In the genomic region with DNA sequence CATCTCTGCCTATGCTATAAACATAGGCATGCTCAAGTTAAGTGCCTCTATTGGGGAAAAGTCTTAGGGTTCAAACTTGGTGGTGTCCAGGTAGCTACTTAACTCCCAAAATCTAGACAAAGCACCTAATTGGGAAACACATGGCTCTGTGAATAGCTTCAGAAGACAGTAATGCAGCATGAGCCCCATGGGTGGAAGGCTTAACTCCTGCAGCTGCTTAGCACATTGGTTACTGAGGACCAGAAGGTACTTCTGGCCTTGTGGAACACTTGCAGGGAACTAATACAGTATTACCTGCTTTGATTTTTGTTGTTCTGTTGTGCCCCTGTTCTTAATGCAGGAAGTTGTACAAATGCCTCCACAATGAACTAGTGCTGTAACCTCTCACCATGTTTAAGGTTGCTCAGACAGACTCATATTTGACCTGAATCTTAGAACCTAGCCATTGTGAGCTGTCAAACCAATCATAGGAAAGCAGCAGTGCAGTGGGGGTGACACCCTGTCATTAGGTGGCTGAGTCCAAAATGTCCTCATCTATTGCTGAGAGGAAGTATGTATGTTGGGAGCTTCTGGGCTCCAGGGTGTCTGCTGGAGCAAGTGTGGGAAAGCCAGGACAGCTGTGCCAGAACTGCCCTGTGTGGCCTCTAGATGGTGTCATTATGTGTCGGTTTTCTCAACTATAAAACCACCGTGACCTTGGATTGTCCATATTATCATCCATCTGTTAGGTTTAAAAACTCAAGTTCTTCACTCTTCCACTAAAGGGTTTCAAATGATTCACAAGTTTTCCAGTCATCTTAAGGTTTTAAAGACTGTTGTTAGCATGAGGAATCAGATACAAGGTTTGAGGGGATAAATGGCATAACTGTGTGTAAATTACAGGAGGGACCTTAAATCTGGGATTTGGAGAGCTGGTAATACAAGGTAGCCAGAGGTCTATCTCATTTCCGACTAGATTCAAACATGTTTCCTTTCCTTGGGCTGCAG, we compare ENCODE assay signal across 17 cellular contexts.
DNase-seq lines count a peak whose midpoint lies in the region; ATAC-seq, FAIRE-seq and TF ChIP-seq lines count a peak whose summit lies in the region.
"Had no signal": no experiment of that assay in that cellular context is flagged by ENCODE, and none has a peak within 500 bp of the region (broad histone marks: within the 10 kb centered on the region; RNA-seq: fewer than 3 reads in every experiment).

No MANE protein-coding gene starts in this region.

- H3K36me3 Mint-ChIP-seq in HFFc6 (ENCODE audit: low read depth) (no peaks in the 10 kb centered on the region), T-cell (no peaks in the 10 kb centered on the region)

- ATAC-seq in K562 (peak; percentile 67), mucosa of descending colon (peak; percentile 59), T-cell (replicated peaks in 1 of 4) (no peak)

- H3K9me3 ChIP-seq in K562 (replicated peaks; ENCODE audit: control insufficient read depth, insufficient read depth, low read depth, low read length) (no peaks in the 10 kb centered on the region), mucosa of descending colon (no peaks in the 10 kb centered on the region)
- H3K9me3 ChIP-seq: esophagus squamous epithelium had no signal

- no peaks in the 10 kb centered on the region for H3K9me1 ChIP-seq in K562 (ENCODE audit: control insufficient read depth, insufficient read depth, low read length)

- TF ChIP-seq POLR2A in K562 (conservative IDR thresholded peaks at IDR 0.05) = no peak

- H3K4me2 ChIP-seq in K562 (ENCODE audit: insufficient read depth, low read length) = peak overlapping the region; percentile 95; the same call in 1 of the 2 replicates

- H2AFZ ChIP-seq in K562 (ENCODE audit: low read depth, low read length) = peak overlapping the region; percentile 41

- peak in 2 of 3 experiments; percentile 13 to 22 for DNase-seq in NCI-H1417 (lab: John Stamatoyannopoulos, UW)
- DNase-seq in NCI-H1417 treated with DMSO at 0.1 percent for 48 hours (lab: John Stamatoyannopoulos, UW) = no peak
- peak; percentile 20 for DNase-seq in HFFc6
- peak; percentile 60 to 81 (median 65) for DNase-seq in K562 (ENCODE audit: extremely low read depth in 1 of 4, low spot score in 3 of 4)
- DNase-seq in mucosa of descending colon = no peak
- DNase-seq in T-cell = no peak
- DNase-seq in AML-193 (lab: John Stamatoyannopoulos, UW) = no peak
- DNase-seq in 8988T = no peak
- DNase-seq: ACHN; esophagus squamous epithelium; GF-D8; H7; NCI-H1048; stimulated activated CD4-positive, alpha-beta T cell treated with anti-CD3 and anti-CD28 coated beads, Interleukin-12 subunit alpha, Interleukin-12 subunit beta, amount 100 ng/mL, for 4 hours had no signal

- TF ChIP-seq RAD21 in K562 (CRISPR knock-in tag; conservative IDR thresholded peaks at IDR 0.05 in 1 of 2, IDR thresholded peaks at IDR 0.05 in 1 of 2) = peak; percentile 64 to 68

- CTCF ChIA-PET in K562 (lab: Yijun Ruan, JAX; ENCODE audit: low intra/inter-chr PET ratio) = no interaction called here
- CTCF ChIA-PET in T-cell (lab: Charles Lee) = no interaction called here

- peaks cover 27 to 87% of the 10 kb centered on the region in 2 experiments for H3K4me1 ChIP-seq in K562 (replicated peaks in 1 of 2; ENCODE audit: control insufficient read depth in 2 of 2, insufficient read depth in 2 of 2, low read length in 2 of 2)
- no peaks in the 10 kb centered on the region for H3K4me1 ChIP-seq in mucosa of descending colon (ENCODE audit: low read depth)
- H3K4me1 ChIP-seq: esophagus squamous epithelium had no signal

- no peaks in the 10 kb centered on the region for H3K27me3 ChIP-seq in K562 (ENCODE audit: control insufficient read depth in 2 of 2, insufficient read depth in 2 of 2, low read length in 2 of 2)
- H3K27me3 ChIP-seq: esophagus squamous epithelium had no signal

- H3K36me3 ChIP-seq in K562 (ENCODE audit: control insufficient read depth, insufficient read depth, low read length) (peaks cover 13% of the 10 kb centered on the region), mucosa of descending colon (ENCODE audit: low read depth) (no peaks in the 10 kb centered on the region)
- H3K36me3 ChIP-seq: esophagus squamous epithelium had no signal

- WGBS in K562 (ENCODE audit: insufficient coverage, low coverage, missing lambda C conversion rate) = 0% methylated on average over 3 of the region's 3 CpGs

- H3K9me3 Mint-ChIP-seq in HFFc6 (no peaks in the 10 kb centered on the region), T-cell (no peaks in the 10 kb centered on the region)
- H3K9me3 Mint-ChIP-seq: neural crest cell had no signal

- peak; percentile 54 for TF ChIP-seq EP300 in K562 (IDR thresholded peaks at IDR 0.05; ENCODE audit: low read length)

- H3K79me2 ChIP-seq in K562 (ENCODE audit: control insufficient read depth, insufficient read depth, low read length) = peaks cover 36% of the 10 kb centered on the region

- H3K4me3 ChIP-seq in K562 = no peak overlapping the region
- no peak overlapping the region for H3K4me3 ChIP-seq in mucosa of descending colon
- H3K4me3 ChIP-seq: esophagus squamous epithelium had no signal

- no TSS peak for BruUV-seq in K562 (replicated peaks; lab: Mats Ljungman, UMichigan)

- no peaks in the 10 kb centered on the region; the same call in none of the 2 replicates for H3K27me3 Mint-ChIP-seq in HFFc6 (ENCODE audit: insufficient read depth)
- peaks cover 0 to 3% of the 10 kb centered on the region in 2 donors for H3K27me3 Mint-ChIP-seq in T-cell

- H3K4me3 Mint-ChIP-seq in HFFc6 = no peak overlapping the region
- no peak overlapping the region for H3K4me3 Mint-ChIP-seq in T-cell
- H3K4me3 Mint-ChIP-seq: neural crest cell; T-helper 2 cell treated with Interferon-gamma antibody and Interleukin-4, amounts not matched to agents 5 μg/mL and 100 μg/mL, for 36 hours had no signal

- in situ Hi-C loops in K562 (cut with MboI) = no loop called here

- POLR2A ChIA-PET in K562 (lab: Yijun Ruan, JAX) = interaction anchor here (0.5 to 3.1 kb wide), 12 partner anchors 11 to 272 kb away, joined by 3 to 20 read pairs (median 3); partner anchors contain the start of gene WDR1
- POLR2A ChIA-PET in T-cell (lab: Charles Lee) = no interaction called here

- H3K27ac Mint-ChIP-seq in HFFc6 (no peak overlapping the region; the same call in 1 of the 2 replicates), T-cell (no peak overlapping the region)
- H3K27ac Mint-ChIP-seq: T-helper 2 cell treated with Interferon-gamma antibody and Interleukin-4, amounts not matched to agents 5 μg/mL and 100 μg/mL, for 36 hours had no signal

- intact Hi-C loops in K562 (cut with micrococcal nuclease) = loop anchor here (1.0 to 2.0 kb wide), 4 partner anchors 14 to 217 kb away; no protein-coding TSS in a partner anchor
- intact Hi-C loops in mucosa of descending colon (cut with DNase I, micrococcal nuclease) = no loop called here

- peak overlapping the region; percentile 100 for H3K27ac ChIP-seq in K562 (ENCODE audit: extremely low read depth, low read depth, low read length)
- H3K27ac ChIP-seq: esophagus squamous epithelium had no signal

- peak overlapping the region in 1 of 2 experiments; percentile 91; a peak in 3 of 4 replicates for H3K9ac ChIP-seq in K562 (ENCODE audit: insufficient read depth in 1 of 2, low read depth in 2 of 2, low read length in 2 of 2)

- H3K4me1 Mint-ChIP-seq in HFFc6 (ENCODE audit: low read depth) = peaks cover 71% of the 10 kb centered on the region
- peaks cover 8 to 20% (median 9%) of the 10 kb centered on the region in 3 donors for H3K4me1 Mint-ChIP-seq in T-cell
- H3K4me1 Mint-ChIP-seq: neural crest cell had no signal

- H4K20me1 ChIP-seq in K562 (replicated peaks; ENCODE audit: control insufficient read depth, insufficient read depth, low read length) = no peaks in the 10 kb centered on the region

- FAIRE-seq in K562 (lab: Jason Lieb, UNC) = peak; percentile 56
- FAIRE-seq: islet of Langerhans had no signal

- peak; percentile 71 for TF ChIP-seq CTCF in HFFc6 (IDR thresholded peaks at IDR 0.05)
- TF ChIP-seq CTCF in K562 (IDR thresholded peaks at IDR 0.05 in 2 of 3, conservative IDR thresholded peaks at IDR 0.05 in 1 of 3; ENCODE audit: insufficient read depth in 2 of 3, low read depth in 1 of 3, low read length in 3 of 3) = peak; percentile 60 to 78 (median 75)
- TF ChIP-seq CTCF in mucosa of descending colon (IDR thresholded peaks at IDR 0.05) = no peak

TF ChIP-seq in K562, 482 proteins besides CTCF, POLR2A, EP300 and RAD21 (continues in another document):
- 0 out of 4 replicates have a peak, but pooled peaks of 1 of the 2 experiments have one; percentile 10 for TF ChIP-seq KDM4B (IDR thresholded peaks at IDR 0.05; ENCODE audit: borderline replicate concordance in 2 of 2, low read depth in 1 of 2)
- TF ChIP-seq OTX1 (CRISPR knock-in tag; IDR thresholded peaks at IDR 0.05) = no peak
- no peak for TF ChIP-seq ZNF76 (CRISPR knock-in tag; IDR thresholded peaks at IDR 0.05; ENCODE audit: borderline replicate concordance)
- TF ChIP-seq ZNF23 (CRISPR knock-in tag; IDR thresholded peaks at IDR 0.05) = no peak
- peak; percentile 71; the same call in 1 of the 2 replicates for TF ChIP-seq CREB3 (tag; conservative IDR thresholded peaks at IDR 0.05; ENCODE audit: low read depth)
- no peak for TF ChIP-seq ZNF586 (CRISPR knock-in tag; conservative IDR thresholded peaks at IDR 0.05)

Comparison
In these comparisons a context has a peak if more than half of its experiments do, and no peak if none do; other contexts are left out.
1. DNase-seq: peak in NCI-H1417 (2 of 3), HFFc6 (single experiment) and K562 (4 of 4); none in NCI-H1417 treated with DMSO at 0.1 percent for 48 hours (single experiment), mucosa of descending colon (0 of 3), T-cell (0 of 34), AML-193 (0 of 2) and 8988T (single experiment).
2. ATAC-seq: peak in K562 (single experiment) and mucosa of descending colon (single experiment); none in T-cell (0 of 4).